In the genomic region with DNA sequence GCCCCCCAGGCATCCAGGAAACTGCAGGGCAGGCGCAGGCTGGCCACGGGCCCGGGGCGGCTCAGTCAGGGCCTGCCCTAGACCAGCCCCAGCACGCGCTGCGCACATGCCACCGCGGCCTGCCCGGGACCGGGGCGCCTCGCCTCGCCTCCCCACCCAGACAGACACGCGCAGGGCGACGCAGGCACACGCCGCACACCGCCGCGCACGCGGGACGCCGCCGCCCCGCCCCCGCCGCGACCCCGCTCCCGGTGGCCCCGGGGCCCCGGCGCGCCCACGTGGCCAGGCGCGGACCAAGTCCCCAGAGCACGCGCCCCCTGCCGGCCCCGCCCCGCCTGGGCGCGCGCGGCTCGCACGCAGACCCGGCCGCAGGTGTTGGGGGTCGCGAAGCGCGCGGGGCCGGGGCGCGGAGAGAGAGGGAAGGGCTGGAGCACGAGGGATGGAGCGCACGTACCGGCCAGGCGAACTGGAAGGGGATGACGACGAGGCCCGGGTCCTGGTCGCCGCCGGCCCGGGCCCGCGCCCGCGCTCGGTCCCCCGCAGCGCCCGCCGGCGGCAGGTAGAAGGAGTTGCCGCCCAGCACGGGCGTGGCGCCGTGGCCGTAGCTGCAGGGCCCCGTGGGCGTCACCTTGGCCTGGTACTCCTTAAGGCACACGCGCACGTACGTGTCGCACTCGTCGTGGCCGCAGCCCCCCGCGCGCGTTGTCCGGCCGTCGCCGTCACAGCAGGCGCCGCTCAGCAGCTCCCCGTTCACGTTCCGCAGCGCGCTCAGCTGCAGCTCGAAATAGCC, we compare ENCODE assay signal across 1 cellular context.
TF ChIP-seq lines count a peak whose summit lies in the region.

No MANE protein-coding gene starts in this region.

TF ChIP-seq in K562, 482 proteins besides CTCF, POLR2A, EP300 and RAD21 (continued from another document and continues in another):
- TF ChIP-seq CHD7 (IDR thresholded peaks at IDR 0.05; ENCODE audit: low read depth, low read length), result no peak
- no peak for TF ChIP-seq ZNF274 (IDR thresholded peaks at IDR 0.05; ENCODE audit: borderline replicate concordance, low read depth, low read length)
- no peak for TF ChIP-seq SMARCA5 (IDR thresholded peaks at IDR 0.05)
- TF ChIP-seq GATA2 (CRISPR knock-in tag; IDR thresholded peaks at IDR 0.05), result no peak
- TF ChIP-seq RCOR1 (IDR thresholded peaks at IDR 0.05; ENCODE audit: borderline replicate concordance in 1 of 2, low read depth in 2 of 2, low read length in 2 of 2), result no peak
- peak in 1 of 2 experiments; percentile 25; a peak in 1 of 4 replicates for TF ChIP-seq MAZ (CRISPR knock-in tag; conservative IDR thresholded peaks at IDR 0.05 in 1 of 2, IDR thresholded peaks at IDR 0.05 in 1 of 2)
- TF ChIP-seq, protein P1, sequence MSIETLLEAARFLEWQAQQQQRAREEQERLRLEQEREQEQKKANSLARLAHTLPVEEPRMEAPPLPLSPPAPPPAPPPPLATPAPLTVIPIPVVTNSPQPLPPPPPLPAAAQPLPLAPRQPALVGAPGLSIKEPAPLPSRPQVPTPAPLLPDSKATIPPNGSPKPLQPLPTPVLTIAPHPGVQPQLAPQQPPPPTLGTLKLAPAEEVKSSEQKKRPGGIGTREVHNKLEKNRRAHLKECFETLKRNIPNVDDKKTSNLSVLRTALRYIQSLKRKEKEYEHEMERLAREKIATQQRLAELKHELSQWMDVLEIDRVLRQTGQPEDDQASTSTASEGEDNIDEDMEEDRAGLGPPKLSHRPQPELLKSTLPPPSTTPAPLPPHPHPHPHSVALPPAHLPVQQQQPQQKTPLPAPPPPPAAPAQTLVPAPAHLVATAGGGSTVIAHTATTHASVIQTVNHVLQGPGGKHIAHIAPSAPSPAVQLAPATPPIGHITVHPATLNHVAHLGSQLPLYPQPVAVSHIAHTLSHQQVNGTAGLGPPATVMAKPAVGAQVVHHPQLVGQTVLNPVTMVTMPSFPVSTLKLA (conservative IDR thresholded peaks at IDR 0.05), result no peak
- no peak for TF ChIP-seq TARDBP (IDR thresholded peaks at IDR 0.05)
- TF ChIP-seq ZNF224 (CRISPR knock-in tag; IDR thresholded peaks at IDR 0.05), result no peak
- peak; percentile 14; the same call in 1 of the 2 replicates for TF ChIP-seq NR2C2 (CRISPR knock-in tag; IDR thresholded peaks at IDR 0.05)
- no peak for TF ChIP-seq NR2C2 (tag; IDR thresholded peaks at IDR 0.05)
- TF ChIP-seq RFX7 (CRISPR knock-in tag; IDR thresholded peaks at IDR 0.05), result no peak
- TF ChIP-seq ZFX (CRISPR knock-in tag; IDR thresholded peaks at IDR 0.05), result peak; percentile 71
- TF ChIP-seq, protein P2, sequence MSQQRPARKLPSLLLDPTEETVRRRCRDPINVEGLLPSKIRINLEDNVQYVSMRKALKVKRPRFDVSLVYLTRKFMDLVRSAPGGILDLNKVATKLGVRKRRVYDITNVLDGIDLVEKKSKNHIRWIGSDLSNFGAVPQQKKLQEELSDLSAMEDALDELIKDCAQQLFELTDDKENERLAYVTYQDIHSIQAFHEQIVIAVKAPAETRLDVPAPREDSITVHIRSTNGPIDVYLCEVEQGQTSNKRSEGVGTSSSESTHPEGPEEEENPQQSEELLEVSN (IDR thresholded peaks at IDR 0.05; ENCODE audit: borderline replicate concordance in 1 of 2, extremely low read depth in 1 of 2, insufficient read depth in 1 of 2, insufficient read length in 1 of 2, low read depth in 1 of 2, low read length in 1 of 2, poor library complexity in 1 of 2, severe bottlenecking in 1 of 2), result peak in 1 of 2 experiments; percentile 92
- TF ChIP-seq HDAC3 (IDR thresholded peaks at IDR 0.05; ENCODE audit: borderline replicate concordance, partially characterized antibody), result no peak
- TF ChIP-seq NFIC (IDR thresholded peaks at IDR 0.05), result no peak
- peak; percentile 40 for TF ChIP-seq CCNT2 (IDR thresholded peaks at IDR 0.05; ENCODE audit: borderline replicate concordance, extremely low read depth, insufficient read length, low read depth, low read length)
- TF ChIP-seq RBM25 (IDR thresholded peaks at IDR 0.05; ENCODE audit: low read depth, low read length, severe bottlenecking), result no peak
- TF ChIP-seq FOXM1 (IDR thresholded peaks at IDR 0.05; ENCODE audit: low read depth), result no peak
- no peak for TF ChIP-seq FOXM1 (CRISPR knock-in tag; IDR thresholded peaks at IDR 0.05; ENCODE audit: low read depth)
- TF ChIP-seq, protein P3, sequence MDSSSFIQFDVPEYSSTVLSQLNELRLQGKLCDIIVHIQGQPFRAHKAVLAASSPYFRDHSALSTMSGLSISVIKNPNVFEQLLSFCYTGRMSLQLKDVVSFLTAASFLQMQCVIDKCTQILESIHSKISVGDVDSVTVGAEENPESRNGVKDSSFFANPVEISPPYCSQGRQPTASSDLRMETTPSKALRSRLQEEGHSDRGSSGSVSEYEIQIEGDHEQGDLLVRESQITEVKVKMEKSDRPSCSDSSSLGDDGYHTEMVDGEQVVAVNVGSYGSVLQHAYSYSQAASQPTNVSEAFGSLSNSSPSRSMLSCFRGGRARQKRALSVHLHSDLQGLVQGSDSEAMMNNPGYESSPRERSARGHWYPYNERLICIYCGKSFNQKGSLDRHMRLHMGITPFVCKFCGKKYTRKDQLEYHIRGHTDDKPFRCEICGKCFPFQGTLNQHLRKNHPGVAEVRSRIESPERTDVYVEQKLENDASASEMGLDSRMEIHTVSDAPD (CRISPR knock-in tag; IDR thresholded peaks at IDR 0.05), result no peak
- TF ChIP-seq ZBTB7A (IDR thresholded peaks at IDR 0.05; ENCODE audit: borderline replicate concordance, control insufficient read depth, low read depth, low read length), result peak; percentile 79
- TF ChIP-seq FOXJ2 (tag; IDR thresholded peaks at IDR 0.05), result no peak
- no peak for TF ChIP-seq ZNF324 (CRISPR knock-in tag; IDR thresholded peaks at IDR 0.05)
- no peak for TF ChIP-seq ZSCAN29 (IDR thresholded peaks at IDR 0.05)
- TF ChIP-seq PRMT5 (CRISPR knock-in tag; IDR thresholded peaks at IDR 0.05), result no peak
- TF ChIP-seq, protein P4, sequence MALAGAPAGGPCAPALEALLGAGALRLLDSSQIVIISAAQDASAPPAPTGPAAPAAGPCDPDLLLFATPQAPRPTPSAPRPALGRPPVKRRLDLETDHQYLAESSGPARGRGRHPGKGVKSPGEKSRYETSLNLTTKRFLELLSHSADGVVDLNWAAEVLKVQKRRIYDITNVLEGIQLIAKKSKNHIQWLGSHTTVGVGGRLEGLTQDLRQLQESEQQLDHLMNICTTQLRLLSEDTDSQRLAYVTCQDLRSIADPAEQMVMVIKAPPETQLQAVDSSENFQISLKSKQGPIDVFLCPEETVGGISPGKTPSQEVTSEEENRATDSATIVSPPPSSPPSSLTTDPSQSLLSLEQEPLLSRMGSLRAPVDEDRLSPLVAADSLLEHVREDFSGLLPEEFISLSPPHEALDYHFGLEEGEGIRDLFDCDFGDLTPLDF (CRISPR knock-in tag; IDR thresholded peaks at IDR 0.05), result no peak
- no peak for TF ChIP-seq CUX1 (CRISPR knock-in tag; IDR thresholded peaks at IDR 0.05)
- no peak for TF ChIP-seq ATF4 (CRISPR knock-in tag; IDR thresholded peaks at IDR 0.05)
